Comparison of ENCODE assay signal across 13 cellular contexts in the genomic region with DNA sequence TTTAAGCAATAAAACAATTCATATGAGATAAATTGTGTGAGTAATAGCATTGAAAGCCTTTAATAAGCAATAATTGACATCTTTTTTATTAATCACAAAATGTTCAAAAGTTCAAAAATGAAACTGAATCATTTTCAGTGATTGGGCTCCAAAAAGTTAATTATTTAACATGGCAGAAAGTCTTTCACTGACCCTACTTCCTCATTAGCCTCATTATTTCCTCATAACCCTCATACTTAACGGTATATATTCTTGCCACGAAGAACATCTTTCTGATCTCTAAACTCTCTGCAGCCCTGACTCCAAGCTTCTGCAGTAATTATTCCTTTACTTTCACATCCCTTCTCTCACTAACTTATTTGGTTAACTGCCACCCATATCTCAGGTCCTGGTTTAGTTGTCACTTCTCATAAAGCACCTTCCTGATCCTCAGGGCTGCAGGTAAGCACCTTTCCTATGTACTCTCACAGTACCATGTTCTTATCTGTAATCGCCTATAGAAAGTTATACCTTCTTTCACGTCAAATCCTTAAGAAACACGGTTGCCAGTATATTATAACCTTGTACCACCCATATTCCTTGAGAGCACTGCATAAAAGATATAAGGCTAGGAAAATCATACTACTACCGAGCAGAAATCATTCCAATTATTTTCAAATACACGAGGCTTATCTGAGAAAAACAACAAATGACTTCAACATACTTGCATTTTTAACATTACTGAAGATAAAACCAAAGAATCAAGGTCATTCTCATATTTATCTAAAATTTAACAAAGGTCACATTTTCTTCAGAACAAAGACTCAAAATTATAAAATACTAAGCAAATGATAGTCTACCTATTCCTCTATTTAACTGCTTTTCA.
A peak's percentile ranks its signal among the peaks of the same experiment; 100 is the strongest.
DNase-seq lines count a peak whose midpoint lies in the region; ATAC-seq, FAIRE-seq and TF ChIP-seq lines count a peak whose summit lies in the region.
"Had no signal": no experiment of that assay in that cellular context is flagged by ENCODE, and none has a peak within 500 bp of the region (broad histone marks: within the 10 kb centered on the region; RNA-seq: fewer than 3 reads in every experiment).

No MANE protein-coding gene starts in this region.

- H3K9me3 Mint-ChIP-seq in Calu3 (ENCODE audit: low read depth, unreplicated experiment) = no peaks in the 10 kb centered on the region

- BruUV-seq in Calu3 (replicated peaks; lab: Mats Ljungman, UMichigan) (no TSS peak), GM12878 (replicated peaks; lab: Mats Ljungman, UMichigan) (no TSS peak)

- H3K36me3 ChIP-seq in GM12878 (ENCODE audit: control insufficient read depth in 2 of 2, insufficient read depth in 2 of 2, low read length in 1 of 2) (no peaks in the 10 kb centered on the region), Peyer's patch (no peaks in the 10 kb centered on the region), thyroid gland (no peaks in the 10 kb centered on the region)
- H3K36me3 ChIP-seq: right lobe of liver had no signal

- H4K20me1 ChIP-seq in GM12878 (ENCODE audit: control insufficient read depth, insufficient read depth) = no peaks in the 10 kb centered on the region

- H3K27me3 Mint-ChIP-seq in Calu3 (ENCODE audit: unreplicated experiment) = no peaks in the 10 kb centered on the region

- H3K27ac ChIP-seq in GM12878 (ENCODE audit: control insufficient read depth, insufficient read depth) (no peak overlapping the region), Peyer's patch (no peak overlapping the region), thyroid gland (no peak overlapping the region)
- H3K27ac ChIP-seq: right lobe of liver, SK-N-MC had no signal

- POLR2A ChIA-PET in GM12878 (lab: Charles Lee) = no interaction called here

- intact Hi-C loops in Calu3 (cut with micrococcal nuclease; ENCODE audit: unreplicated experiment) = no loop called here
- intact Hi-C loops in GM12878 (cut with micrococcal nuclease; ENCODE audit: unreplicated experiment) = no loop called here
- intact Hi-C loops in thyroid gland (cut with DNase I) = no loop called here

- DNase-seq in Calu3 = no peak
- DNase-seq in GM12878 (ENCODE audit: low read depth, low spot score) = no peak
- no peak for DNase-seq in activated CD8-positive, alpha-beta memory T cell treated with anti-CD3 and anti-CD28 coated beads for 24 hours
- DNase-seq in Peyer's patch = no peak
- DNase-seq in thyroid gland = no peak
- DNase-seq: activated CD4-positive, alpha-beta T cell treated with anti-CD3 and anti-CD28 coated beads, Interleukin-2, amount 50 U/mL, for 1 hour; activated naive CD4-positive, alpha-beta T cell treated with anti-CD3 and anti-CD28 coated beads, Interleukin-2, amount 50 U/mL, for 16 hours; NCI-H1417; right lobe of liver had no signal

- CTCF ChIA-PET in Calu3 (lab: Charles Lee) (no interaction called here), GM12878 (lab: Yijun Ruan, JAX) (interaction anchor here (0.6 to 1.2 kb wide), 2 partner anchors 12 to 13 kb away, joined by 3 read pairs; no protein-coding TSS in a partner anchor)

- no peak overlapping the region for H2AFZ ChIP-seq in GM12878 (ENCODE audit: control insufficient read depth, low read depth, low read length)

- no peaks in the 10 kb centered on the region for H3K27me3 ChIP-seq in GM12878 (replicated peaks in 1 of 2; ENCODE audit: control insufficient read depth in 2 of 2, insufficient read depth in 2 of 2, low read length in 1 of 2)
- no peaks in the 10 kb centered on the region for H3K27me3 ChIP-seq in Peyer's patch
- H3K27me3 ChIP-seq in thyroid gland = no peaks in the 10 kb centered on the region
- H3K27me3 ChIP-seq: right lobe of liver had no signal

- RAD21 ChIA-PET in GM12878 (lab: Charles Lee; ENCODE audit: unreplicated experiment) = no interaction called here

- ATAC-seq in GM21515 (IDR thresholded peaks at IDR 0.05; ENCODE audit: unreplicated experiment) (peak; percentile 68), HG03457 (IDR thresholded peaks at IDR 0.05; ENCODE audit: unreplicated experiment) (peak; percentile 56), GM12878 (peak; percentile 81), HG03039 (IDR thresholded peaks at IDR 0.05; ENCODE audit: unreplicated experiment) (no peak)

- no peak for FAIRE-seq in GM12878 (lab: Jason Lieb, UNC)

- TF ChIP-seq EP300 in GM12878 (IDR thresholded peaks at IDR 0.05; ENCODE audit: borderline replicate concordance in 1 of 2, control insufficient read depth in 1 of 2, low read depth in 2 of 2, low read length in 2 of 2) = no peak

- no peak overlapping the region for H3K4me3 ChIP-seq in GM12878
- H3K4me3 ChIP-seq in Peyer's patch = no peak overlapping the region
- H3K4me3 ChIP-seq in thyroid gland (replicated peaks in 1 of 3) = no peak overlapping the region
- H3K4me3 ChIP-seq: right lobe of liver, SK-N-MC had no signal

- H3K4me2 ChIP-seq in GM12878 (ENCODE audit: control insufficient read depth, insufficient read depth) = 0 out of 2 replicates have a peak overlapping the region, but pooled peaks have one; percentile 12

- H3K27ac Mint-ChIP-seq in Calu3 (ENCODE audit: unreplicated experiment) = peak overlapping the region; percentile 70

- SMC1A ChIA-PET in GM12878 (lab: Charles Lee; ENCODE audit: uncharacterized antibody, unreplicated experiment) = interaction anchor here (1.3 kb wide), 1 partner anchor 91 kb away, joined by 3 read pairs; no protein-coding TSS in a partner anchor

- peaks cover 62% of the 10 kb centered on the region for H3K4me1 Mint-ChIP-seq in Calu3 (ENCODE audit: low read depth, unreplicated experiment)

- WGBS in GM12878 (ENCODE audit: insufficient coverage, insufficient replicate concordance, low lambda C conversion rate, missing lambda C conversion rate) = 32% methylated on average over 7 of the region's 7 CpGs
- WGBS in thyroid gland, 2 donors = 81 to 84% methylated on average over 7 of the region's 7 CpGs

- peak overlapping the region; percentile 46 for H3K4me3 Mint-ChIP-seq in Calu3 (ENCODE audit: low read depth, unreplicated experiment)

- no peak for TF ChIP-seq POLR2A in GM12878 (IDR thresholded peaks at IDR 0.05; ENCODE audit: low read depth, low read length)
- TF ChIP-seq POLR2A in Peyer's patch (IDR thresholded peaks at IDR 0.05) = no peak
- no peak for TF ChIP-seq POLR2A in thyroid gland (IDR thresholded peaks at IDR 0.05)

- H3K9ac ChIP-seq in GM12878 (ENCODE audit: control insufficient read depth, insufficient read depth, low read length) = no peak overlapping the region

- TF ChIP-seq CTCF in Calu3 (IDR thresholded peaks at IDR 0.05; ENCODE audit: unreplicated experiment) (no peak), GM12878 (IDR thresholded peaks at IDR 0.05 in 2 of 3, conservative IDR thresholded peaks at IDR 0.05 in 1 of 3; ENCODE audit: control insufficient read depth in 2 of 3, extremely low read depth in 1 of 3, insufficient read depth in 1 of 3, low read depth in 3 of 3, low read length in 3 of 3) (no peak), Peyer's patch (IDR thresholded peaks at IDR 0.05) (no peak), thyroid gland (IDR thresholded peaks at IDR 0.05) (no peak)

- in situ Hi-C loops in GM12878 (cut with MboI) = no loop called here

- no peaks in the 10 kb centered on the region for H3K36me3 Mint-ChIP-seq in Calu3 (ENCODE audit: insufficient read depth, unreplicated experiment)

- H3K9me3 ChIP-seq in GM12878 (replicated peaks; ENCODE audit: control insufficient read depth, insufficient read depth, low read length) (no peaks in the 10 kb centered on the region), Peyer's patch (no peaks in the 10 kb centered on the region), thyroid gland (no peaks in the 10 kb centered on the region)
- H3K9me3 ChIP-seq: right lobe of liver had no signal

- H3K4me1 ChIP-seq in GM12878 (ENCODE audit: control insufficient read depth, insufficient read depth, low read length) (peaks cover 4% of the 10 kb centered on the region; the same call in 1 of the 2 replicates), Peyer's patch (no peaks in the 10 kb centered on the region), thyroid gland (no peaks in the 10 kb centered on the region)
- H3K4me1 ChIP-seq: right lobe of liver had no signal

- no peaks in the 10 kb centered on the region for H3K79me2 ChIP-seq in GM12878 (ENCODE audit: control insufficient read depth, insufficient read depth, low read length)

- no peak for TF ChIP-seq RAD21 in GM12878 (IDR thresholded peaks at IDR 0.05; ENCODE audit: insufficient read depth, low read depth, low read length)

TF ChIP-seq in GM12878, 131 proteins besides CTCF, POLR2A, EP300 and RAD21 (continues in another document):
- TF ChIP-seq IKZF2 (IDR thresholded peaks at IDR 0.05) (peak; percentile 45 to 71; a peak in 3 of 4 replicates), MEF2A (IDR thresholded peaks at IDR 0.05; ENCODE audit: insufficient read depth, low read depth, low read length) (no peak), SPI1 (IDR thresholded peaks at IDR 0.05; ENCODE audit: borderline replicate concordance, insufficient read depth, low read depth, low read length) (peak; percentile 54; the same call in 1 of the 2 replicates), IKZF1 (conservative IDR thresholded peaks at IDR 0.05) (peak; percentile 57; the same call in 1 of the 2 replicates), PAX8 (IDR thresholded peaks at IDR 0.05) (no peak), YBX1 (IDR thresholded peaks at IDR 0.05) (no peak), SIX5 (IDR thresholded peaks at IDR 0.05; ENCODE audit: low read depth, low read length, severe bottlenecking) (no peak), TCF3 (IDR thresholded peaks at IDR 0.05; ENCODE audit: borderline replicate concordance, insufficient read depth, low read depth, low read length) (no peak), MTA2 (IDR thresholded peaks at IDR 0.05; ENCODE audit: low read depth) (peak; percentile 89), RB1 (IDR thresholded peaks at IDR 0.05; ENCODE audit: borderline replicate concordance) (no peak)
- TF ChIP-seq, protein P1, sequence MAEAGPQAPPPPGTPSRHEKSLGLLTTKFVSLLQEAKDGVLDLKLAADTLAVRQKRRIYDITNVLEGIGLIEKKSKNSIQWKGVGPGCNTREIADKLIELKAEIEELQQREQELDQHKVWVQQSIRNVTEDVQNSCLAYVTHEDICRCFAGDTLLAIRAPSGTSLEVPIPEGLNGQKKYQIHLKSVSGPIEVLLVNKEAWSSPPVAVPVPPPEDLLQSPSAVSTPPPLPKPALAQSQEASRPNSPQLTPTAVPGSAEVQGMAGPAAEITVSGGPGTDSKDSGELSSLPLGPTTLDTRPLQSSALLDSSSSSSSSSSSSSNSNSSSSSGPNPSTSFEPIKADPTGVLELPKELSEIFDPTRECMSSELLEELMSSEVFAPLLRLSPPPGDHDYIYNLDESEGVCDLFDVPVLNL (IDR thresholded peaks at IDR 0.05; ENCODE audit: low read depth, low read length) = no peak
- TF ChIP-seq, protein P2, sequence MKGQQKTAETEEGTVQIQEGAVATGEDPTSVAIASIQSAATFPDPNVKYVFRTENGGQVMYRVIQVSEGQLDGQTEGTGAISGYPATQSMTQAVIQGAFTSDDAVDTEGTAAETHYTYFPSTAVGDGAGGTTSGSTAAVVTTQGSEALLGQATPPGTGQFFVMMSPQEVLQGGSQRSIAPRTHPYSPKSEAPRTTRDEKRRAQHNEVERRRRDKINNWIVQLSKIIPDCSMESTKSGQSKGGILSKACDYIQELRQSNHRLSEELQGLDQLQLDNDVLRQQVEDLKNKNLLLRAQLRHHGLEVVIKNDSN (IDR thresholded peaks at IDR 0.05; ENCODE audit: borderline replicate concordance, extremely low read length, insufficient read depth, low read depth, low read length) = no peak
